ENCODE assay signal across 1 cellular context in the genomic region with DNA sequence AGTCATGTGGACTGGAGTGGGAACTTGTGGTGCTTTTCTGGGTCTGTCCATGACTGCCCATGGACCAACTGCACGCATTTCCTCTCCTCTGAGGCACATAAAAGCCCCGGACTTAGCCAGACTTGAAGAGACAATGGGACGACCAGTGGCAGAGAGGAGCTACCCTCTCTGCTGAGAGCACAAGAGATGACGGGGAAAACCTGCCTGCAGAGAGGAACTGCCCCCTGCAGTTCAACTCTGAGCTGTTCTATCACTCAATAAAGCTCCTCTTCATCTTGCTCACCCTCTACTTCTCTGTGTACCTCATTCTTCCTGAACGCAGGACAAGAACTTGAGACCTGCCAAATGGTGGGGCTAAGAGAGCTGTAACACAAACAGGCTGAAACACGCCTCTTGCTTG.
TF ChIP-seq lines count a peak whose summit lies in the region.

No MANE protein-coding gene starts in this region.

TF ChIP-seq in K562, 482 proteins besides CTCF, POLR2A, EP300 and RAD21:
- TF ChIP-seq, protein P1, sequence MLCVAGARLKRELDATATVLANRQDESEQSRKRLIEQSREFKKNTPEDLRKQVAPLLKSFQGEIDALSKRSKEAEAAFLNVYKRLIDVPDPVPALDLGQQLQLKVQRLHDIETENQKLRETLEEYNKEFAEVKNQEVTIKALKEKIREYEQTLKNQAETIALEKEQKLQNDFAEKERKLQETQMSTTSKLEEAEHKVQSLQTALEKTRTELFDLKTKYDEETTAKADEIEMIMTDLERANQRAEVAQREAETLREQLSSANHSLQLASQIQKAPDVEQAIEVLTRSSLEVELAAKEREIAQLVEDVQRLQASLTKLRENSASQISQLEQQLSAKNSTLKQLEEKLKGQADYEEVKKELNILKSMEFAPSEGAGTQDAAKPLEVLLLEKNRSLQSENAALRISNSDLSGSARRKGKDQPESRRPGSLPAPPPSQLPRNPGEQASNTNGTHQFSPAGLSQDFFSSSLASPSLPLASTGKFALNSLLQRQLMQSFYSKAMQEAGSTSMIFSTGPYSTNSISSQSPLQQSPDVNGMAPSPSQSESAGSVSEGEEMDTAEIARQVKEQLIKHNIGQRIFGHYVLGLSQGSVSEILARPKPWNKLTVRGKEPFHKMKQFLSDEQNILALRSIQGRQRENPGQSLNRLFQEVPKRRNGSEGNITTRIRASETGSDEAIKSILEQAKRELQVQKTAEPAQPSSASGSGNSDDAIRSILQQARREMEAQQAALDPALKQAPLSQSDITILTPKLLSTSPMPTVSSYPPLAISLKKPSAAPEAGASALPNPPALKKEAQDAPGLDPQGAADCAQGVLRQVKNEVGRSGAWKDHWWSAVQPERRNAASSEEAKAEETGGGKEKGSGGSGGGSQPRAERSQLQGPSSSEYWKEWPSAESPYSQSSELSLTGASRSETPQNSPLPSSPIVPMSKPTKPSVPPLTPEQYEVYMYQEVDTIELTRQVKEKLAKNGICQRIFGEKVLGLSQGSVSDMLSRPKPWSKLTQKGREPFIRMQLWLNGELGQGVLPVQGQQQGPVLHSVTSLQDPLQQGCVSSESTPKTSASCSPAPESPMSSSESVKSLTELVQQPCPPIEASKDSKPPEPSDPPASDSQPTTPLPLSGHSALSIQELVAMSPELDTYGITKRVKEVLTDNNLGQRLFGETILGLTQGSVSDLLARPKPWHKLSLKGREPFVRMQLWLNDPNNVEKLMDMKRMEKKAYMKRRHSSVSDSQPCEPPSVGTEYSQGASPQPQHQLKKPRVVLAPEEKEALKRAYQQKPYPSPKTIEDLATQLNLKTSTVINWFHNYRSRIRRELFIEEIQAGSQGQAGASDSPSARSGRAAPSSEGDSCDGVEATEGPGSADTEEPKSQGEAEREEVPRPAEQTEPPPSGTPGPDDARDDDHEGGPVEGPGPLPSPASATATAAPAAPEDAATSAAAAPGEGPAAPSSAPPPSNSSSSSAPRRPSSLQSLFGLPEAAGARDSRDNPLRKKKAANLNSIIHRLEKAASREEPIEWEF (CRISPR knock-in tag; IDR thresholded peaks at IDR 0.05), result no peak
- TF ChIP-seq SMARCA4 (IDR thresholded peaks at IDR 0.05), result no peak
- TF ChIP-seq ZNF263 (CRISPR knock-in tag; IDR thresholded peaks at IDR 0.05; ENCODE audit: borderline replicate concordance), result no peak
- TF ChIP-seq PCBP2 (IDR thresholded peaks at IDR 0.05; ENCODE audit: low read depth, low read length, poor library complexity, severe bottlenecking), result no peak
- TF ChIP-seq ATF1 (CRISPR knock-in tag; IDR thresholded peaks at IDR 0.05), result no peak
- no peak for TF ChIP-seq ATF1 (tag; IDR thresholded peaks at IDR 0.05)
- TF ChIP-seq, protein P2, sequence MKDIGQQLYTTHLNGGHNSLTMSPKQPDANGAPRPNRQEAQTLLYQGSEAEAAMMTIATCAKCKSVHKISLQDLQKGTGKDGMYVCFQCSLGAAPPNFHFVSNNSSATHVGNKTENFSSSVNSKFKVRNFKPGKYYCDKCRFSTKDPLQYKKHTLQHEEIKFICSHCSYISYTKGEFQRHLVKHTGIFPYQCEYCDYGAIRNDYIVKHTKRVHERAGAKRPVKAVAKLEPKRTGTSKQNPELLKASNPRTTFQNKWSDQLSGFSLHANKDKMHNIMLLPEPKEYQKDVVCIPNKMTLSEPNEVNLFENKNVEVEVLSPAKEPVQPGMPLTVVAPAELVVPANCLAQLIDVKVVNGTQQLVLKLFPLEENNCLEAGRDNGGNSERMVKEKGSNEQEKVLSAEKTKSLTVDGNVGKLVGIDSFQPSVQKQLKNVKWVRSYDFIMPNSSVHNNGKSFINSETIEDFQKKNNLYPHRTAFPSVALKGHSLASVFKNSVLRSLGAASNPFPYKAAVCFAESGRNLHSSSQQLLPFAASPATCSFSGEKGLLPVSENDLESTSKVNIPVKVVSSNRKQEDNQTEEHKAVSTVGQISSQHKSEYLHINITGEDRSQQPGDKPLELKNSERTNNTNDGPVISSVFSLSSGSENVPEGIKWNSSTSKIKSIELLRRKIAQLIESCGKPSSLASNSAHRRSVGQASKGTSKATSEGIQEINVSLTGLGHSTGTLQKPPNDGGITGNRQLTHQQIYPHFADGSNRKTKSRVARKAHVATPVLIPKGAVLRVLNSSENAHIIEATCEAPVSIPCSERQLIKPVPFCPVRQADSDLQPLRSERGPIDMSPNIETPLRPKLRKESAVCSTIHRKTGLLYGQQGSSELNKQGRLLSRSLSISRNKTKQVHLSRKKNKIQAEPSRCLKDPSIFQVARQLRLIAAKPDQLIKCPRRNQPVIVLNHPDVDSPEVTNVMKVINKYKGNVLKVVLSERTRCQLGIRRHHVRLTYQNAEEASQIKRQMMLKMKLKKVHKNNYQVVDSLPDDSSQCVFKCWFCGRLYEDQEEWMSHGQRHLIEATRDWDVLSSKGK (CRISPR knock-in tag; IDR thresholded peaks at IDR 0.05), result no peak
- TF ChIP-seq GTF2F1 (IDR thresholded peaks at IDR 0.05; ENCODE audit: low read depth, low read length), result no peak
- TF ChIP-seq NFE2 (IDR thresholded peaks at IDR 0.05; ENCODE audit: low read depth), result no peak
- no peak for TF ChIP-seq HNRNPK (IDR thresholded peaks at IDR 0.05; ENCODE audit: low read depth, low read length, poor library complexity, severe bottlenecking)
- TF ChIP-seq, protein P3, sequence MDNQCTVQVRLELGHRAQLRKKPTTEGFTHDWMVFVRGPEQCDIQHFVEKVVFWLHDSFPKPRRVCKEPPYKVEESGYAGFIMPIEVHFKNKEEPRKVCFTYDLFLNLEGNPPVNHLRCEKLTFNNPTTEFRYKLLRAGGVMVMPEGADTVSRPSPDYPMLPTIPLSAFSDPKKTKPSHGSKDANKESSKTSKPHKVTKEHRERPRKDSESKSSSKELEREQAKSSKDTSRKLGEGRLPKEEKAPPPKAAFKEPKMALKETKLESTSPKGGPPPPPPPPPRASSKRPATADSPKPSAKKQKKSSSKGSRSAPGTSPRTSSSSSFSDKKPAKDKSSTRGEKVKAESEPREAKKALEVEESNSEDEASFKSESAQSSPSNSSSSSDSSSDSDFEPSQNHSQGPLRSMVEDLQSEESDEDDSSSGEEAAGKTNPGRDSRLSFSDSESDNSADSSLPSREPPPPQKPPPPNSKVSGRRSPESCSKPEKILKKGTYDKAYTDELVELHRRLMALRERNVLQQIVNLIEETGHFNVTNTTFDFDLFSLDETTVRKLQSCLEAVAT (IDR thresholded peaks at IDR 0.05), result no peak
